1 cellular context compared by ENCODE assay signal in genomic region chr22:24128631-24129601, GRCh38.
TF ChIP-seq lines count a peak whose summit lies in the region.

No MANE protein-coding gene starts in this region.

TF ChIP-seq in IMR-90, 13 proteins besides CTCF, POLR2A, EP300 and RAD21 (continued from another document):
- TF ChIP-seq BHLHE40 (IDR thresholded peaks at IDR 0.05; ENCODE audit: low read depth, low read length) (no peak), MAZ (IDR thresholded peaks at IDR 0.05; ENCODE audit: borderline replicate concordance, low read depth, low read length) (no peak), CEBPB (IDR thresholded peaks at IDR 0.05; ENCODE audit: low read depth, low read length) (no peak), NFE2L2 (IDR thresholded peaks at IDR 0.05; ENCODE audit: low read depth, low read length) (no peak), CHD1 (IDR thresholded peaks at IDR 0.05; ENCODE audit: low read depth, low read length) (no peak)
